Comparison of ENCODE assay signal across 15 cellular contexts in genomic region chr1:244866355-244866754, GRCh38. TPM values are rescaled to one million over a fixed set of nuclear protein-coding genes. Genes with fewer than 3 reads are reported as not detected.
DNase-seq lines count a peak whose midpoint lies in the region; ATAC-seq and TF ChIP-seq lines count a peak whose summit lies in the region.
"Had no signal": no experiment of that assay in that cellular context is flagged by ENCODE, and none has a peak within 500 bp of the region (broad histone marks: within the 10 kb centered on the region; RNA-seq: fewer than 3 reads in every experiment).

No MANE protein-coding gene starts in this region.

- H3K4me2 ChIP-seq in Loucy (ENCODE audit: low read depth, low read length, poor library complexity, severe bottlenecking): peak overlapping the region; percentile 84

- peak overlapping the region; percentile 99 for H3K9ac ChIP-seq in Loucy (ENCODE audit: low read depth, low read length, poor library complexity, severe bottlenecking)

- peak overlapping the region; percentile 27 for H3K27ac Mint-ChIP-seq in T-helper 2 cell treated with Interferon-gamma antibody and Interleukin-4, amounts not matched to agents 5 μg/mL and 100 μg/mL, for 36 hours

- H3K4me3 Mint-ChIP-seq in T-helper 2 cell treated with Interferon-gamma antibody and Interleukin-4, amounts not matched to agents 5 μg/mL and 100 μg/mL, for 36 hours: no peak overlapping the region
- H3K4me3 Mint-ChIP-seq: activated B cell treated with CpG ODN at 0.5 μM for 24 hours had no signal

- in situ Hi-C loops in gastrocnemius medialis (cut with MboI; ENCODE audit: low sequenced_read_pairs in 4 of 4): loop anchor here (10.0 to 25.0 kb wide), 4 partner anchors 96 to 1604 kb away; partner anchors contain the start of genes CEP170 (in 1 of the 4) and SDCCAG8 (in 1 of the 4)

- H3K36me3 ChIP-seq in Loucy (ENCODE audit: insufficient read depth, low read length): peaks cover 9% of the 10 kb centered on the region
- H3K36me3 ChIP-seq in esophagus muscularis mucosa: peaks cover 0 to 15% (median 2%) of the 10 kb centered on the region in 4 donors
- no peaks in the 10 kb centered on the region for H3K36me3 ChIP-seq in gastrocnemius medialis
- H3K36me3 ChIP-seq: suprapubic skin had no signal

- H3K27me3 ChIP-seq in Loucy (ENCODE audit: insufficient read depth, low read length, poor library complexity, severe bottlenecking): peaks cover 10% of the 10 kb centered on the region
- no peaks in the 10 kb centered on the region for H3K27me3 ChIP-seq in esophagus muscularis mucosa
- H3K27me3 ChIP-seq in gastrocnemius medialis: no peaks in the 10 kb centered on the region
- H3K27me3 ChIP-seq: SJCRH30, suprapubic skin had no signal

- no peaks in the 10 kb centered on the region for H3K9me2 ChIP-seq in Loucy (replicated peaks; ENCODE audit: low read depth, low read length)

- H3K9me3 ChIP-seq in Loucy (ENCODE audit: insufficient read depth, low read depth, low read length) (no peaks in the 10 kb centered on the region), esophagus muscularis mucosa (no peaks in the 10 kb centered on the region), gastrocnemius medialis (no peaks in the 10 kb centered on the region)
- H3K9me3 ChIP-seq: SJCRH30, suprapubic skin had no signal

- ATAC-seq in gastrocnemius medialis: no peak

- peaks cover 22% of the 10 kb centered on the region for H4K20me1 ChIP-seq in Loucy (ENCODE audit: insufficient read depth, low read length, poor library complexity, severe bottlenecking)

- peaks cover 16% of the 10 kb centered on the region for H3K4me1 ChIP-seq in Loucy (ENCODE audit: insufficient read depth, low read length, poor library complexity, severe bottlenecking)
- H3K4me1 ChIP-seq in esophagus muscularis mucosa: peaks cover 11 to 29% (median 25%) of the 10 kb centered on the region in 4 donors
- H3K4me1 ChIP-seq in gastrocnemius medialis: peaks cover 23 to 25% of the 10 kb centered on the region in 2 donors

- H3F3A ChIP-seq in Loucy (ENCODE audit: low read depth): peaks cover 3% of the 10 kb centered on the region; the same call in 1 of the 2 replicates

- peaks cover 38% of the 10 kb centered on the region for H3K79me2 ChIP-seq in Loucy (ENCODE audit: insufficient read depth, low read length)

- TF ChIP-seq POLR2A in esophagus muscularis mucosa (IDR thresholded peaks at IDR 0.05; ENCODE audit: low read depth): no peak
- no peak for TF ChIP-seq POLR2A in gastrocnemius medialis (IDR thresholded peaks at IDR 0.05)

- no peak for DNase-seq in T-helper 2 cell treated with Interferon-gamma antibody and Interleukin-4, amounts not matched to agents 5 μg/mL and 100 μg/mL, for 36 hours (ENCODE audit: low spot score)
- DNase-seq in T-helper 2 cell (no peak), esophagus muscularis mucosa (ENCODE audit: extremely low spot score) (no peak), gastrocnemius medialis (no peak), NCI-H1436 treated with DMSO at 0.1 percent for 48 hours (lab: John Stamatoyannopoulos, UW) (no peak), Kasumi-1 (lab: John Stamatoyannopoulos, UW) (no peak)
- no peak for DNase-seq in activated CD8-positive, alpha-beta memory T cell treated with anti-CD3 and anti-CD28 coated beads, Interleukin-2, amount 50 U/mL, for 48 hours
- DNase-seq: activated B cell treated with CpG ODN at 0.5 μM for 24 hours, amygdala, foreskin fibroblast, NCI-H187, NCI-H774, SJCRH30 had no signal

- H3K4me3 ChIP-seq in Loucy (ENCODE audit: low read length, poor library complexity, severe bottlenecking): no peak overlapping the region
- no peak overlapping the region for H3K4me3 ChIP-seq in esophagus muscularis mucosa
- no peak overlapping the region for H3K4me3 ChIP-seq in gastrocnemius medialis
- H3K4me3 ChIP-seq: suprapubic skin had no signal

- no peak overlapping the region for H2AFZ ChIP-seq in Loucy (ENCODE audit: low read length)

- no peak for TF ChIP-seq EP300 in esophagus muscularis mucosa (IDR thresholded peaks at IDR 0.05)

- H3K27ac ChIP-seq in esophagus muscularis mucosa (replicated peaks in 1 of 4) (peak overlapping the region; percentile 100), gastrocnemius medialis (peak overlapping the region; percentile 93 to 100 (median 100))
- H3K27ac ChIP-seq: SJCRH30, suprapubic skin had no signal

- TF ChIP-seq CTCF in Loucy (conservative IDR thresholded peaks at IDR 0.05; ENCODE audit: low read length) (no peak), esophagus muscularis mucosa (IDR thresholded peaks at IDR 0.05) (no peak), gastrocnemius medialis (IDR thresholded peaks at IDR 0.05 in 4 of 5, conservative IDR thresholded peaks at IDR 0.05 in 1 of 5) (no peak)

- peaks cover 18% of the 10 kb centered on the region for H3K36me3 Mint-ChIP-seq in T-helper 2 cell treated with Interferon-gamma antibody and Interleukin-4, amounts not matched to agents 5 μg/mL and 100 μg/mL, for 36 hours (ENCODE audit: low read depth)

- 85% methylated on average over 1 of the region's 1 CpG for WGBS in esophagus muscularis mucosa

- H3K9me3 Mint-ChIP-seq in T-helper 2 cell treated with Interferon-gamma antibody and Interleukin-4, amounts not matched to agents 5 μg/mL and 100 μg/mL, for 36 hours: no peaks in the 10 kb centered on the region
- H3K9me3 Mint-ChIP-seq: activated B cell treated with CpG ODN at 0.5 μM for 24 hours had no signal

- H3K27me3 Mint-ChIP-seq in T-helper 2 cell treated with Interferon-gamma antibody and Interleukin-4, amounts not matched to agents 5 μg/mL and 100 μg/mL, for 36 hours (ENCODE audit: low read depth): no peaks in the 10 kb centered on the region
- H3K27me3 Mint-ChIP-seq: activated B cell treated with CpG ODN at 0.5 μM for 24 hours had no signal

- intact Hi-C loops in esophagus muscularis mucosa (cut with DNase I) (loop anchor here (5.0 kb wide), 1 partner anchor 176 kb away; no protein-coding TSS in a partner anchor), gastrocnemius medialis (cut with DNase I; ENCODE audit: low total_unique reads) (loop anchor here (10.0 kb wide), 1 partner anchor 1612 kb away; the partner anchor contains the start of genes CEP170 and SDCCAG8)

- peaks cover 24% of the 10 kb centered on the region for H3K4me1 Mint-ChIP-seq in T-helper 2 cell treated with Interferon-gamma antibody and Interleukin-4, amounts not matched to agents 5 μg/mL and 100 μg/mL, for 36 hours (ENCODE audit: low read depth)

RNA-seq across cellular contexts. Expression of gene HNRNPU, which starts 2.0 kb away (rescaled TPM):
- total RNA-seq in esophagus muscularis mucosa (100 to 1,000 TPM; 255 to 306 (median 279) TPM), gastrocnemius medialis (100 to 1,000 TPM; 167 to 243 (median 207) TPM)

RNA-seq across cellular contexts. Expression of gene COX20, which starts 30.9 kb away (rescaled TPM):
- total RNA-seq in esophagus muscularis mucosa (100 to 1,000 TPM in 2 of 4 donors, 10 to 100 TPM in 2; 74.8 to 125 (median 101) TPM), gastrocnemius medialis (10 to 100 TPM; 22.7 to 72.0 (median 35.4) TPM)
